31 cellular contexts compared by ENCODE assay signal in the genomic region with DNA sequence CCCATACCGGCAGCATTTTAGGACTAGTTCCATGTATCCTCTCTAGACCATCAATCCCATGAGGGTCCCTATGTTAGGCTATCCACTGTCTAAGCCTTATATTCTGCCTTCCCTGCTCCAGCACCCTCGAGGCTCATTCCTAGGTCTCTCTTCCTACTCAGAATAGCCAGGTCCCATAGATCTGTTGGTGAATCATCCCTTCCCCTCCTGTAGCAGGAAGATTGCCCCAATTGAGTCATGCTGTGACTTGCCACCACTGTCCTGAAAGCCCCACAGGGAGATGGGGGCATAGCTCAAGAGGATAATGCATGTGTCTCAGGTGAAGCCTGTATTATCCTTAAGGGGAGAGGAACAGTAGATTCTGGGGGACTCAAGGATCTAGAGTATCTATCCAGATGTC.
"Had no signal": no experiment of that assay in that cellular context is flagged by ENCODE, and none has a peak within 500 bp of the region (broad histone marks: within the 10 kb centered on the region; RNA-seq: fewer than 3 reads in every experiment).

No MANE protein-coding gene starts in this region.

- H3K27ac Mint-ChIP-seq: effector memory CD8-positive, alpha-beta T cell; memory B cell; mesothelial cell of epicardium; naive B cell; natural killer cell treated with Interleukin-12 subunit alpha and Interleukin-12 subunit beta and Interleukin-15 and Interleukin-18, amount 100 ng/mL, for 72 hours; stimulated activated naive CD8-positive, alpha-beta T cell treated with anti-CD3 and anti-CD28 coated beads, Interleukin-15, amount 100 ng/mL, for 72 hours had no signal

- H3K4me3 ChIP-seq: esophagus muscularis mucosa, heart right ventricle, lower lobe of right lung, mucosa of descending colon, pancreas, right lobe of liver, smooth muscle cell, suprapubic skin, transverse colon, vagina had no signal

- H3K27me3 ChIP-seq: neutrophil, pancreas, right lobe of liver, transverse colon, vagina had no signal

- H3K36me3 Mint-ChIP-seq: memory B cell; mesothelial cell of epicardium; naive B cell; natural killer cell treated with Interleukin-12 subunit alpha and Interleukin-12 subunit beta and Interleukin-15 and Interleukin-18, amount 100 ng/mL, for 72 hours had no signal

- FAIRE-seq: endometrium, islet of Langerhans, pancreas had no signal

- ATAC-seq: effector memory CD8-positive, alpha-beta T cell; heart right ventricle; left ventricle myocardium superior; lower lobe of right lung; mucosa of descending colon; pancreas; right lobe of liver; stimulated activated naive CD8-positive, alpha-beta T cell treated with anti-CD3 and anti-CD28 coated beads, Interleukin-15, amount 100 ng/mL, for 72 hours had no signal

- H3K27ac ChIP-seq: esophagus muscularis mucosa, heart right ventricle, lower lobe of right lung, neutrophil, pancreas, right lobe of liver, suprapubic skin, transverse colon, vagina had no signal

- H3K4me1 ChIP-seq: esophagus muscularis mucosa, heart right ventricle, lower lobe of right lung, pancreas, right lobe of liver, transverse colon, vagina had no signal

- H3K9me3 Mint-ChIP-seq: memory B cell; mesothelial cell of epicardium; natural killer cell treated with Interleukin-12 subunit alpha and Interleukin-12 subunit beta and Interleukin-15 and Interleukin-18, amount 100 ng/mL, for 72 hours; neural crest cell; stimulated activated naive CD8-positive, alpha-beta T cell treated with anti-CD3 and anti-CD28 coated beads, Interleukin-15, amount 100 ng/mL, for 72 hours had no signal

- H3K36me3 ChIP-seq: esophagus muscularis mucosa, heart right ventricle, lower lobe of right lung, neutrophil, pancreas, right lobe of liver, suprapubic skin, transverse colon, vagina had no signal

- H3K4me2 ChIP-seq: smooth muscle cell had no signal

- H3K9me3 ChIP-seq: esophagus muscularis mucosa, heart right ventricle, lower lobe of right lung, mucosa of descending colon, neutrophil, pancreas, right lobe of liver, suprapubic skin, transverse colon, vagina had no signal

- DNase-seq: cortex of kidney; effector memory CD8-positive, alpha-beta T cell; foreskin melanocyte; glutamatergic neuron; heart right ventricle; hippocampal formation; kidney glomerular epithelial cell; left ventricle myocardium superior; lower lobe of right lung; mucosa of descending colon; naive B cell; pancreas; right lobe of liver; stimulated activated CD4-positive, alpha-beta T cell treated with anti-CD3 and anti-CD28 coated beads, Interleukin-12 subunit alpha, Interleukin-12 subunit beta, amount 100 ng/mL, for 4 hours; stimulated activated CD4-positive, alpha-beta T cell treated with anti-CD3 and anti-CD28 coated beads, Interleukin-1b, Interleukin-23, amount 100 ng/mL, for 48 hours; stimulated activated CD4-positive, alpha-beta T cell treated with anti-CD3 and anti-CD28 coated beads, Interleukin-4, amount 100 ng/mL, for 1 hour; stimulated activated CD8-positive, alpha-beta memory T cell treated with anti-CD3 and anti-CD28 coated beads, Interleukin-4, amount 100 ng/mL, for 48 hours; stimulated activated naive CD4-positive, alpha-beta T cell; stimulated activated naive CD8-positive, alpha-beta T cell treated with anti-CD3 and anti-CD28 coated beads, Interleukin-15, amount 100 ng/mL, for 72 hours; transverse colon had no signal
